ENCODE assay signal across 15 cellular contexts in the genomic region with DNA sequence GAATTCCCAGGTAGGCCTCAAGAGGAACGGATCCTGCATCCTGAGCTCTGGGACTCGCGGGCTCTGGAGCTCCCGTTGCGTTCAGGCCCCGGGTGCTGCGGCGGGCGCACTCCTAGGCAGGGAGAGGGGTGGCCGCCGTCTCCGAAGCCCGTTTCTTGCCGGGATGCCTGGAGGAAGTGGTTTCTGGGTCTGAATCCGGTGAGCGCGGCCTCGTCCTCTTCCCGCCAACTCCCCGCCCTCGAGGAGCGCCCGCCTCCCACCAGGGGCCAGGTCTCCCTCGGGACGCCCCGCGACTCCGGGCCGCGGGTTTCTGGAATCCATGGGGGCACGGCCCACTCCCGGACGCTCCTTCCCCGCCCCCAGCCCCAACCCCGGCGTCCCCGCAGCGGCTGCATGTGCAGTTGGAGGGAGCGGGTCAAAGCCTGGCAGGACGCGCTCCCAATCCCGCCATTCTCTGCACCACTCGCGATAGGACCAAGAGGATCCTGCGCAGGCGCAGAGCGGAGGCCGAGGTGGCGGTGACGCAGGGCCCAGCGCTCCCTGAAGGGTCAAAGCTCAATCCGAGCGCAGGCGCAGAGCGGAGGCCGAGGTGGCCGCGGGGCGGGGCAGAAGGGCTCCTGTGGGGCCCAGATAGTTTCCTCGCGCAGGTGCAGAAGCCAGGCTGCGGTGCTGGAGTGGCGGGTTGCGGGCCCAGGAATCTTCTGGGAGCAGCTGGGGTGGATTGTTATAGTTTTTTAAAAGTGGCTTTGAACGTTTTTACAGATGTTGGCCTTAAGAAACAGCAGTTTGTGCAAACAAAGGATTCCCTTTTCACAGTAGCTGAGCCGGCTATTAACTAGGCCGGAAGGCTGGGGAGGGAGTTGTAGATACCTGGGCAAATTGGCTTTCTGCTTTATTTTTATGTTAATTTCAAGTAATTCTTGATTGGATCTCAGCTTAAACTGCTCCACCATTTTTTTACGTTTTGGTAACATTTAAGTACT.
DNase-seq lines count a peak whose midpoint lies in the region; ATAC-seq, FAIRE-seq and TF ChIP-seq lines count a peak whose summit lies in the region.
"Had no signal": no experiment of that assay in that cellular context is flagged by ENCODE, and none has a peak within 500 bp of the region (broad histone marks: within the 10 kb centered on the region; RNA-seq: fewer than 3 reads in every experiment).

No MANE protein-coding gene starts in this region.

- intact Hi-C loops in ascending aorta (cut with DNase I) (no loop called here), sciatic nerve (cut with DNase I) (no loop called here)
- intact Hi-C loops in activated CD8-positive, alpha-beta T cell treated with anti-CD3 and anti-CD28 coated beads for 36 hours (cut with micrococcal nuclease): no loop called here

- peak; percentile 12 for DNase-seq in HuH-7.5 (ENCODE audit: low spot score)
- peak in 1 of 2 donors; percentile 70 for DNase-seq in ascending aorta (ENCODE audit: low spot score in 2 of 2)
- peak; percentile 91 for DNase-seq in sciatic nerve (ENCODE audit: low spot score)
- no peak for DNase-seq in EL
- no peak for DNase-seq in activated CD8-positive, alpha-beta T cell treated with anti-CD3 and anti-CD28 coated beads for 36 hours
- DNase-seq: activated CD8-positive, alpha-beta memory T cell treated with anti-CD3 and anti-CD28 coated beads, Interleukin-2, amount 10 ng/mL, durations not matched to agents 7 days and 5 days; NCI-H1105; NCI-H526; SJCRH30 had no signal

- ATAC-seq in sciatic nerve (peak; percentile 99), HG03097 (IDR thresholded peaks at IDR 0.05; ENCODE audit: low FRiP score, unreplicated experiment) (no peak), HG02759 (IDR thresholded peaks at IDR 0.05; ENCODE audit: unreplicated experiment) (no peak)
- no peak for ATAC-seq in activated CD8-positive, alpha-beta T cell treated with anti-CD3 and anti-CD28 coated beads for 36 hours
- ATAC-seq: activated CD8-positive, alpha-beta memory T cell treated with anti-CD3 and anti-CD28 coated beads, Interleukin-2, amount 10 ng/mL, durations not matched to agents 7 days and 5 days had no signal

- no peaks in the 10 kb centered on the region for H3K4me1 ChIP-seq in ascending aorta
- H3K4me1 ChIP-seq: SJCRH30 had no signal

- peak; percentile 73 for FAIRE-seq in islet of Langerhans (lab: Jason Lieb, UNC)
- FAIRE-seq: H54 had no signal

- peak overlapping the region; percentile 23 to 55 for H3K4me3 ChIP-seq in ascending aorta
- H3K4me3 ChIP-seq: BLaER1 treated with 17β-estradiol and CSF1 and Interleukin-3, amounts not matched to agents 10 nM and 100 nM; neural progenitor cell; SJCRH30 had no signal

- H3K36me3 ChIP-seq in ascending aorta: no peaks in the 10 kb centered on the region
- H3K36me3 ChIP-seq: BLaER1 treated with 17β-estradiol and CSF1 and Interleukin-3, amounts not matched to agents 10 nM and 100 nM; neural progenitor cell; SJCRH30 had no signal

- CTCF ChIA-PET in activated CD8-positive, alpha-beta T cell treated with anti-CD3 and anti-CD28 coated beads for 36 hours (lab: Charles Lee): no interaction called here

- no peak overlapping the region for H3K27ac Mint-ChIP-seq in activated CD8-positive, alpha-beta T cell treated with anti-CD3 and anti-CD28 coated beads for 36 hours
- H3K27ac Mint-ChIP-seq: activated CD8-positive, alpha-beta memory T cell treated with anti-CD3 and anti-CD28 coated beads, Interleukin-2, amount 10 ng/mL, durations not matched to agents 7 days and 5 days; neural progenitor cell had no signal

- no peaks in the 10 kb centered on the region for H3K36me3 Mint-ChIP-seq in activated CD8-positive, alpha-beta T cell treated with anti-CD3 and anti-CD28 coated beads for 36 hours (ENCODE audit: low read depth)
- H3K36me3 Mint-ChIP-seq: activated CD8-positive, alpha-beta memory T cell treated with anti-CD3 and anti-CD28 coated beads, Interleukin-2, amount 10 ng/mL, durations not matched to agents 7 days and 5 days had no signal

- no peak overlapping the region for H3K27ac ChIP-seq in ascending aorta
- H3K27ac ChIP-seq: BLaER1 treated with 17β-estradiol and CSF1 and Interleukin-3, amounts not matched to agents 10 nM and 100 nM; neural progenitor cell; SJCRH30 had no signal

- no peak for TF ChIP-seq CTCF in ascending aorta (IDR thresholded peaks at IDR 0.05)
- TF ChIP-seq CTCF in activated CD8-positive, alpha-beta T cell treated with anti-CD3 and anti-CD28 coated beads for 36 hours (IDR thresholded peaks at IDR 0.05): no peak

- H3K9me3 Mint-ChIP-seq in activated CD8-positive, alpha-beta T cell treated with anti-CD3 and anti-CD28 coated beads for 36 hours: no peaks in the 10 kb centered on the region

- H3K4me1 Mint-ChIP-seq in activated CD8-positive, alpha-beta T cell treated with anti-CD3 and anti-CD28 coated beads for 36 hours (ENCODE audit: low read depth): no peaks in the 10 kb centered on the region
- H3K4me1 Mint-ChIP-seq: activated CD8-positive, alpha-beta memory T cell treated with anti-CD3 and anti-CD28 coated beads, Interleukin-2, amount 10 ng/mL, durations not matched to agents 7 days and 5 days had no signal

- no peak overlapping the region for H3K4me3 Mint-ChIP-seq in activated CD8-positive, alpha-beta T cell treated with anti-CD3 and anti-CD28 coated beads for 36 hours
- H3K4me3 Mint-ChIP-seq: activated CD8-positive, alpha-beta memory T cell treated with anti-CD3 and anti-CD28 coated beads, Interleukin-2, amount 10 ng/mL, durations not matched to agents 7 days and 5 days; neural progenitor cell had no signal

- H3K27me3 Mint-ChIP-seq in activated CD8-positive, alpha-beta T cell treated with anti-CD3 and anti-CD28 coated beads for 36 hours: peaks cover 5% of the 10 kb centered on the region
- H3K27me3 Mint-ChIP-seq: activated CD8-positive, alpha-beta memory T cell treated with anti-CD3 and anti-CD28 coated beads, Interleukin-2, amount 10 ng/mL, durations not matched to agents 7 days and 5 days had no signal

- POLR2A ChIA-PET in activated CD8-positive, alpha-beta T cell treated with anti-CD3 and anti-CD28 coated beads for 36 hours (lab: Charles Lee): no interaction called here

- no peaks in the 10 kb centered on the region for H3K9me3 ChIP-seq in ascending aorta
- H3K9me3 ChIP-seq: SJCRH30 had no signal

- no peaks in the 10 kb centered on the region for H3K27me3 ChIP-seq in ascending aorta
- H3K27me3 ChIP-seq: BLaER1 treated with 17β-estradiol and CSF1 and Interleukin-3, amounts not matched to agents 10 nM and 100 nM; neural progenitor cell; SJCRH30 had no signal

Comparison
In these comparisons a context has a peak if more than half of its experiments do, and no peak if none do; other contexts are left out.
1. DNase-seq: peak in HuH-7.5 (single experiment) and sciatic nerve (single experiment); none in EL (single experiment) and activated CD8-positive, alpha-beta T cell treated with anti-CD3 and anti-CD28 coated beads for 36 hours (single experiment).